21 cellular contexts compared by ENCODE assay signal in genomic region chr3:174869448-174869847, GRCh38. TPM values are rescaled to one million over a fixed set of nuclear protein-coding genes. Genes with fewer than 3 reads are reported as not detected.
"Had no signal": no experiment of that assay in that cellular context is flagged by ENCODE, and none has a peak within 500 bp of the region (broad histone marks: within the 10 kb centered on the region; RNA-seq: fewer than 3 reads in every experiment).

No MANE protein-coding gene starts in this region.

- H3K36me3 Mint-ChIP-seq: immature natural killer cell, natural killer cell had no signal

- H3K27ac Mint-ChIP-seq: activated CD4-positive, alpha-beta T cell treated with anti-CD3 and anti-CD28 coated beads, Interleukin-2, amount 10 ng/mL, durations not matched to agents 24 days and 14 days; activated CD8-positive, alpha-beta T cell treated with anti-CD3 and anti-CD28 coated beads for 36 hours; activated naive CD4-positive, alpha-beta T cell treated with anti-CD3 and anti-CD28 coated beads for 36 hours; dendritic cell treated with granulocyte-macrophage colony-stimulating factor and Interleukin-4, amounts not matched to agents 40 ng/mL and 50 ng/mL, for 4 days; immature natural killer cell; natural killer cell had no signal

- H3K27me3 Mint-ChIP-seq: activated CD4-positive, alpha-beta T cell treated with anti-CD3 and anti-CD28 coated beads, Interleukin-2, amount 10 ng/mL, durations not matched to agents 24 days and 14 days; activated CD8-positive, alpha-beta T cell treated with anti-CD3 and anti-CD28 coated beads for 36 hours; dendritic cell treated with granulocyte-macrophage colony-stimulating factor and Interleukin-4, amounts not matched to agents 40 ng/mL and 50 ng/mL, for 4 days had no signal

- ATAC-seq: activated CD8-positive, alpha-beta T cell treated with anti-CD3 and anti-CD28 coated beads for 36 hours; left ventricle myocardium superior; natural killer cell; pancreas; right lobe of liver had no signal

- H3K4me3 Mint-ChIP-seq: activated CD4-positive, alpha-beta T cell treated with anti-CD3 and anti-CD28 coated beads, Interleukin-2, amount 10 ng/mL, durations not matched to agents 24 days and 14 days; activated CD8-positive, alpha-beta T cell treated with anti-CD3 and anti-CD28 coated beads for 36 hours; activated naive CD4-positive, alpha-beta T cell treated with anti-CD3 and anti-CD28 coated beads for 36 hours; dendritic cell treated with granulocyte-macrophage colony-stimulating factor and Interleukin-4, amounts not matched to agents 40 ng/mL and 50 ng/mL, for 4 days; immature natural killer cell; natural killer cell had no signal

- H3K4me3 ChIP-seq: ascending aorta, esophagus squamous epithelium, pancreas, right lobe of liver, tibial artery had no signal

- H3K4me1 Mint-ChIP-seq: activated CD4-positive, alpha-beta T cell treated with anti-CD3 and anti-CD28 coated beads, Interleukin-2, amount 10 ng/mL, durations not matched to agents 24 days and 14 days; immature natural killer cell; natural killer cell had no signal

- H3K9me3 Mint-ChIP-seq: activated CD4-positive, alpha-beta T cell treated with anti-CD3 and anti-CD28 coated beads, Interleukin-2, amount 10 ng/mL, durations not matched to agents 24 days and 14 days; activated CD8-positive, alpha-beta T cell treated with anti-CD3 and anti-CD28 coated beads for 36 hours; activated naive CD4-positive, alpha-beta T cell treated with anti-CD3 and anti-CD28 coated beads for 36 hours; dendritic cell treated with granulocyte-macrophage colony-stimulating factor and Interleukin-4, amounts not matched to agents 40 ng/mL and 50 ng/mL, for 4 days had no signal

- H3K4me1 ChIP-seq: ascending aorta, esophagus squamous epithelium, right lobe of liver had no signal

- H3K27ac ChIP-seq: ascending aorta, esophagus squamous epithelium, neutrophil, pancreas, right lobe of liver, tibial artery had no signal

- H3K9me3 ChIP-seq: ascending aorta, esophagus squamous epithelium, neutrophil, pancreas, right lobe of liver, tibial artery had no signal

- H3K36me3 ChIP-seq: ascending aorta, esophagus squamous epithelium, neutrophil, pancreas, right lobe of liver, tibial artery had no signal

- H3K27me3 ChIP-seq: ascending aorta, esophagus squamous epithelium, neutrophil, pancreas, right lobe of liver, tibial artery had no signal

- DNase-seq: activated CD4-positive, alpha-beta T cell treated with anti-CD3 and anti-CD28 coated beads, Interleukin-2, amount 10 ng/mL, durations not matched to agents 24 days and 14 days; activated CD8-positive, alpha-beta T cell treated with anti-CD3 and anti-CD28 coated beads for 36 hours; activated naive CD4-positive, alpha-beta T cell treated with anti-CD3 and anti-CD28 coated beads for 36 hours; activated T-cell treated with anti-CD3 and anti-CD28 coated beads, Interleukin-2, amount 50 U/mL, for 1 hour; effector CD8-positive, alpha-beta T cell; esophagus squamous epithelium; head of caudate nucleus; immature natural killer cell; left ventricle myocardium superior; mesendoderm; natural killer cell; pancreas; right lobe of liver; stimulated activated naive CD4-positive, alpha-beta T cell; substantia nigra; T-helper 1 cell; T-helper 9 cell; tibial artery had no signal

RNA-seq across cellular contexts. Expression of gene NAALADL2, which starts 10.3 kb away (rescaled TPM):
- total RNA-seq: activated CD4-positive, alpha-beta T cell treated with anti-CD3 and anti-CD28 coated beads, Interleukin-2, amount 10 ng/mL, durations not matched to agents 24 days and 14 days; activated naive CD4-positive, alpha-beta T cell treated with anti-CD3 and anti-CD28 coated beads for 36 hours; natural killer cell had no signal
